ENCODE assay signal across 31 cellular contexts in genomic region chr1:114178940-114179339, GRCh38. TPM values are rescaled to one million over a fixed set of nuclear protein-coding genes. Genes with fewer than 3 reads are reported as not detected.
"Had no signal": no experiment of that assay in that cellular context is flagged by ENCODE, and none has a peak within 500 bp of the region (broad histone marks: within the 10 kb centered on the region; RNA-seq: fewer than 3 reads in every experiment).

No MANE protein-coding gene starts in this region.

- H2AFZ ChIP-seq: neural progenitor cell had no signal

- H3K9me3 ChIP-seq: esophagus muscularis mucosa, heart right ventricle, left ventricle myocardium inferior, right atrium auricular region, suprapubic skin, tibial artery, upper lobe of right lung had no signal

- FAIRE-seq: bronchial epithelial cell, colon had no signal

- DNase-seq: activated CD4-positive, alpha-beta memory T cell treated with anti-CD3 and anti-CD28 coated beads, Interleukin-2, amount 10 ng/mL, durations not matched to agents 7 days and 5 days; activated CD4-positive, alpha-beta T cell treated with anti-CD3 and anti-CD28 coated beads, Interleukin-2, amount 10 ng/mL, durations not matched to agents 24 days and 14 days; activated CD4-positive, CD25-positive, alpha-beta regulatory T cell treated with anti-CD3 and anti-CD28 coated beads, Interleukin-2, amount 50 U/mL, for 72 hours; activated naive CD8-positive, alpha-beta T cell treated with anti-CD3 and anti-CD28 coated beads, Interleukin-2, amount 50 U/mL, for 24 hours; activated T-cell treated with anti-CD3 and anti-CD28 coated beads, Interleukin-2, amount 50 U/mL, for 4 hours; amygdala; dermis blood vessel endothelial cell; effector CD4-positive, alpha-beta T cell; foreskin keratinocyte; heart right ventricle; left ventricle myocardium inferior; mesendoderm; natural killer cell; occipital lobe; stimulated activated CD4-positive, alpha-beta T cell treated with anti-CD3 and anti-CD28 coated beads, Interleukin-1b, Interleukin-23, amount 100 ng/mL, for 48 hours; stimulated activated CD4-positive, alpha-beta T cell treated with anti-CD3 and anti-CD28 coated beads, Interleukin-4, amount 100 ng/mL, for 4 hours; stimulated activated CD8-positive, alpha-beta memory T cell treated with anti-CD3 and anti-CD28 coated beads, Interleukin-4, amount 100 ng/mL, for 48 hours; T1000; tibial artery; upper lobe of right lung had no signal

- ATAC-seq: activated naive CD8-positive, alpha-beta T cell treated with anti-CD3 and anti-CD28 coated beads, Interleukin-2, amount 50 U/mL, for 24 hours; activated T-cell treated with anti-CD3 and anti-CD28 coated beads, Interleukin-2, amount 50 U/mL, for 4 hours; activated T-helper 17 cell treated with anti-CD3 and anti-CD28 coated beads, Interleukin-2, amount 50 U/mL, for 72 hours; foreskin keratinocyte; heart right ventricle; natural killer cell; stimulated activated memory B cell treated with anti-CD40 and anti-IgM and Interleukin-4, amounts not matched to agents 10 μg/mL and 1 μg/mL and 100 μg/mL, for 72 hours; upper lobe of right lung had no signal

- H3K4me2 ChIP-seq: neural progenitor cell, smooth muscle cell had no signal

- H3K4me3 ChIP-seq: esophagus muscularis mucosa, heart right ventricle, left ventricle myocardium inferior, lung, neural progenitor cell, right atrium auricular region, smooth muscle cell, suprapubic skin, tibial artery, upper lobe of right lung had no signal

- H3K4me1 ChIP-seq: foreskin keratinocyte, heart right ventricle, left ventricle myocardium inferior, right atrium auricular region, suprapubic skin, tibial artery, upper lobe of right lung had no signal

- H3K9ac ChIP-seq: neural progenitor cell had no signal

- H3K27ac ChIP-seq: esophagus muscularis mucosa, foreskin keratinocyte, heart right ventricle, left ventricle myocardium inferior, neural progenitor cell, right atrium auricular region, suprapubic skin, tibial artery, upper lobe of right lung had no signal

- H3K27me3 ChIP-seq: esophagus muscularis mucosa, neural progenitor cell, right atrium auricular region, suprapubic skin, tibial artery, upper lobe of right lung had no signal

- H3K36me3 ChIP-seq: esophagus muscularis mucosa, heart right ventricle, left ventricle myocardium inferior, neural progenitor cell, right atrium auricular region, suprapubic skin, tibial artery, upper lobe of right lung had no signal

RNA-seq across cellular contexts. Expression of gene SYT6, which starts 25.3 kb away (rescaled TPM):
- total RNA-seq: activated CD4-positive, alpha-beta memory T cell treated with anti-CD3 and anti-CD28 coated beads, Interleukin-2, amount 10 ng/mL, durations not matched to agents 7 days and 5 days; activated CD4-positive, alpha-beta T cell treated with anti-CD3 and anti-CD28 coated beads, Interleukin-2, amount 10 ng/mL, durations not matched to agents 24 days and 14 days; activated T-cell treated with anti-CD3 and anti-CD28 coated beads, Interleukin-2, amount 50 U/mL, for 4 hours; activated T-helper 17 cell treated with anti-CD3 and anti-CD28 coated beads, Interleukin-2, amount 50 U/mL, for 72 hours; bronchial epithelial cell; dermis blood vessel endothelial cell; foreskin keratinocyte; left ventricle myocardium inferior; pulmonary artery endothelial cell; right atrium auricular region; smooth muscle cell; upper lobe of right lung had no signal
- polyA plus RNA-seq: foreskin keratinocyte, heart right ventricle, smooth muscle cell had no signal
